ENCODE assay signal across 1 cellular context in the genomic region with DNA sequence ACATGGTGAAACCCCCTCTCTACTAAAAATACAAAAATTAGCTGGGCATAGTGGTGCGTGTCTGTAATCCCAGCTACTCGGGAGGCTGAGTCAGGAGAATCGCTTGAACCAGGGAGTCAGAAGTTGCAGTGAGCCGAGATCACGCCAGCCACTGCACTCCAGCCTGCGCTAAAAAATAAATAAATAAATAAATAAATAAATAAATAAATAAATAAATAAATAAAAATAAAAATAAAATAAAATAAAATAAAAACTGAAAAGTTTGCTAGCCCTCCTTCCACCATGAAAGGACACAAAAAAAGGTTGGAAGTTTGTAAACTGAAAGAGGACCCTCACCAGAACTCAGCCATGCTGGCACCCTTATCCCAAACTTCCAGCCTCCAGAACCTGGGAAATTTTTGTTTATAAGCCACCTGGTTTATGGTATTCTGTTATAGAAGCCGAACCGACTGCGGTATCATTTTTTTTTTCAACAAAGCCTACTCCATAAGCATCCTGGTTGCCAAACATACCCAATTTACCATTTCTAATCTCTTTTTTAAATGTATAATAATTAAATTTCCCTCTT.
TF ChIP-seq lines count a peak whose summit lies in the region.

No MANE protein-coding gene starts in this region.

TF ChIP-seq in HEK293, 187 proteins besides CTCF, POLR2A, EP300 and RAD21 (continued from another document):
- TF ChIP-seq ZNF324 (tag by site-specific recombination; IDR thresholded peaks at IDR 0.05) = no peak
- no peak for TF ChIP-seq ZNF626 (tag by site-specific recombination; IDR thresholded peaks at IDR 0.05)
- no peak for TF ChIP-seq ZNF174 (tag by site-specific recombination; IDR thresholded peaks at IDR 0.05)
- TF ChIP-seq, protein P1, sequence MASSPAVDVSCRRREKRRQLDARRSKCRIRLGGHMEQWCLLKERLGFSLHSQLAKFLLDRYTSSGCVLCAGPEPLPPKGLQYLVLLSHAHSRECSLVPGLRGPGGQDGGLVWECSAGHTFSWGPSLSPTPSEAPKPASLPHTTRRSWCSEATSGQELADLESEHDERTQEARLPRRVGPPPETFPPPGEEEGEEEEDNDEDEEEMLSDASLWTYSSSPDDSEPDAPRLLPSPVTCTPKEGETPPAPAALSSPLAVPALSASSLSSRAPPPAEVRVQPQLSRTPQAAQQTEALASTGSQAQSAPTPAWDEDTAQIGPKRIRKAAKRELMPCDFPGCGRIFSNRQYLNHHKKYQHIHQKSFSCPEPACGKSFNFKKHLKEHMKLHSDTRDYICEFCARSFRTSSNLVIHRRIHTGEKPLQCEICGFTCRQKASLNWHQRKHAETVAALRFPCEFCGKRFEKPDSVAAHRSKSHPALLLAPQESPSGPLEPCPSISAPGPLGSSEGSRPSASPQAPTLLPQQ (tag by site-specific recombination; IDR thresholded peaks at IDR 0.05) = no peak
- no peak for TF ChIP-seq ZNF366 (tag by site-specific recombination; conservative IDR thresholded peaks at IDR 0.05)
- TF ChIP-seq ZNF677 (tag by site-specific recombination; IDR thresholded peaks at IDR 0.05) = no peak
- TF ChIP-seq ZNF580 (tag by site-specific recombination; IDR thresholded peaks at IDR 0.05) = no peak
- TF ChIP-seq, protein P2, sequence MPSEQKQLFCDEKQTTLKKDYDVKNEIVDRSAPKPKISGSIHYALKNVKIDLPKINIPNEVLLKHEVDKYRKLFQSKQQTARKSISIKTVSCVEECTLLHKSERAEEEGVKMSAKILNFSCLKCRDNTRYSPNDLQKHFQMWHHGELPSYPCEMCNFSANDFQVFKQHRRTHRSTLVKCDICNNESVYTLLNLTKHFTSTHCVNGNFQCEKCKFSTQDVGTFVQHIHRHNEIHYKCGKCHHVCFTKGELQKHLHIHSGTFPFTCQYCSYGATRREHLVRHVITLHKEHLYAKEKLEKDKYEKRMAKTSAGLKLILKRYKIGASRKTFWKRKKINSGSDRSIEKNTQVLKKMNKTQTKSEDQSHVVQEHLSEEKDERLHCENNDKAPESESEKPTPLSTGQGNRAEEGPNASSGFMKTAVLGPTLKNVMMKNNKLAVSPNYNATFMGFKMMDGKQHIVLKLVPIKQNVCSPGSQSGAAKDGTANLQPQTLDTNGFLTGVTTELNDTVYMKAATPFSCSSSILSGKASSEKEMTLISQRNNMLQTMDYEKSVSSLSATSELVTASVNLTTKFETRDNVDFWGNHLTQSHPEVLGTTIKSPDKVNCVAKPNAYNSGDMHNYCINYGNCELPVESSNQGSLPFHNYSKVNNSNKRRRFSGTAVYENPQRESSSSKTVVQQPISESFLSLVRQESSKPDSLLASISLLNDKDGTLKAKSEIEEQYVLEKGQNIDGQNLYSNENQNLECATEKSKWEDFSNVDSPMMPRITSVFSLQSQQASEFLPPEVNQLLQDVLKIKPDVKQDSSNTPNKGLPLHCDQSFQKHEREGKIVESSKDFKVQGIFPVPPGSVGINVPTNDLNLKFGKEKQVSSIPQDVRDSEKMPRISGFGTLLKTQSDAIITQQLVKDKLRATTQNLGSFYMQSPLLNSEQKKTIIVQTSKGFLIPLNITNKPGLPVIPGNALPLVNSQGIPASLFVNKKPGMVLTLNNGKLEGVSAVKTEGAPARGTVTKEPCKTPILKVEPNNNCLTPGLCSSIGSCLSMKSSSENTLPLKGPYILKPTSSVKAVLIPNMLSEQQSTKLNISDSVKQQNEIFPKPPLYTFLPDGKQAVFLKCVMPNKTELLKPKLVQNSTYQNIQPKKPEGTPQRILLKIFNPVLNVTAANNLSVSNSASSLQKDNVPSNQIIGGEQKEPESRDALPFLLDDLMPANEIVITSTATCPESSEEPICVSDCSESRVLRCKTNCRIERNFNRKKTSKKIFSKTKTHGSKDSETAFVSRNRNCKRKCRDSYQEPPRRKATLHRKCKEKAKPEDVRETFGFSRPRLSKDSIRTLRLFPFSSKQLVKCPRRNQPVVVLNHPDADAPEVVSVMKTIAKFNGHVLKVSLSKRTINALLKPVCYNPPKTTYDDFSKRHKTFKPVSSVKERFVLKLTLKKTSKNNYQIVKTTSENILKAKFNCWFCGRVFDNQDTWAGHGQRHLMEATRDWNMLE (tag by site-specific recombination; conservative IDR thresholded peaks at IDR 0.05; ENCODE audit: low read depth) = peak; percentile 91
- no peak for TF ChIP-seq ZNF571 (tag by site-specific recombination; IDR thresholded peaks at IDR 0.05)
- TF ChIP-seq ZNF707 (tag by site-specific recombination; IDR thresholded peaks at IDR 0.05) = no peak
- peak; percentile 45; the same call in 1 of the 2 replicates for TF ChIP-seq ZNF560 (tag by site-specific recombination; IDR thresholded peaks at IDR 0.05; ENCODE audit: borderline replicate concordance)
- no peak for TF ChIP-seq IKZF3 (tag by site-specific recombination; IDR thresholded peaks at IDR 0.05)
- TF ChIP-seq, protein P3, sequence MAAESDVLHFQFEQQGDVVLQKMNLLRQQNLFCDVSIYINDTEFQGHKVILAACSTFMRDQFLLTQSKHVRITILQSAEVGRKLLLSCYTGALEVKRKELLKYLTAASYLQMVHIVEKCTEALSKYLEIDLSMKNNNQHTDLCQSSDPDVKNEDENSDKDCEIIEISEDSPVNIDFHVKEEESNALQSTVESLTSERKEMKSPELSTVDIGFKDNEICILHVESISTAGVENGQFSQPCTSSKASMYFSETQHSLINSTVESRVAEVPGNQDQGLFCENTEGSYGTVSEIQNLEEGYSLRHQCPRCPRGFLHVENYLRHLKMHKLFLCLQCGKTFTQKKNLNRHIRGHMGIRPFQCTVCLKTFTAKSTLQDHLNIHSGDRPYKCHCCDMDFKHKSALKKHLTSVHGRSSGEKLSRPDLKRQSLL (tag by site-specific recombination; IDR thresholded peaks at IDR 0.05) = no peak
- no peak for TF ChIP-seq ZNF514 (tag by site-specific recombination; IDR thresholded peaks at IDR 0.05)
- TF ChIP-seq, protein P4, sequence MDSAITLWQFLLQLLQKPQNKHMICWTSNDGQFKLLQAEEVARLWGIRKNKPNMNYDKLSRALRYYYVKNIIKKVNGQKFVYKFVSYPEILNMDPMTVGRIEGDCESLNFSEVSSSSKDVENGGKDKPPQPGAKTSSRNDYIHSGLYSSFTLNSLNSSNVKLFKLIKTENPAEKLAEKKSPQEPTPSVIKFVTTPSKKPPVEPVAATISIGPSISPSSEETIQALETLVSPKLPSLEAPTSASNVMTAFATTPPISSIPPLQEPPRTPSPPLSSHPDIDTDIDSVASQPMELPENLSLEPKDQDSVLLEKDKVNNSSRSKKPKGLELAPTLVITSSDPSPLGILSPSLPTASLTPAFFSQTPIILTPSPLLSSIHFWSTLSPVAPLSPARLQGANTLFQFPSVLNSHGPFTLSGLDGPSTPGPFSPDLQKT (IDR thresholded peaks at IDR 0.05; ENCODE audit: borderline replicate concordance, low read depth, low read length) = no peak
- no peak for TF ChIP-seq ZNF2 (tag by site-specific recombination; IDR thresholded peaks at IDR 0.05)
- TF ChIP-seq ZNF16 (tag by site-specific recombination; IDR thresholded peaks at IDR 0.05; ENCODE audit: low read depth) = no peak
- TF ChIP-seq, protein P5, sequence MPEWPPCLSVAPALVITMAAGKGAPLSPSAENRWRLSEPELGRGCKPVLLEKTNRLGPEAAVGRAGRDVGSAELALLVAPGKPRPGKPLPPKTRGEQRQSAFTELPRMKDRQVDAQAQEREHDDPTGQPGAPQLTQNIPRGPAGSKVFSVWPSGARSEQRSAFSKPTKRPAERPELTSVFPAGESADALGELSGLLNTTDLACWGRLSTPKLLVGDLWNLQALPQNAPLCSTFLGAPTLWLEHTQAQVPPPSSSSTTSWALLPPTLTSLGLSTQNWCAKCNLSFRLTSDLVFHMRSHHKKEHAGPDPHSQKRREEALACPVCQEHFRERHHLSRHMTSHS (tag by site-specific recombination; IDR thresholded peaks at IDR 0.05) = no peak
- no peak for TF ChIP-seq ZNF837 (tag by site-specific recombination; IDR thresholded peaks at IDR 0.05)
- no peak for TF ChIP-seq ZFP69B (tag by site-specific recombination; IDR thresholded peaks at IDR 0.05)
- no peak for TF ChIP-seq ZNF138 (tag by site-specific recombination; IDR thresholded peaks at IDR 0.05; ENCODE audit: borderline replicate concordance)
- no peak for TF ChIP-seq ZNF214 (tag by site-specific recombination; IDR thresholded peaks at IDR 0.05; ENCODE audit: borderline replicate concordance)
- no peak for TF ChIP-seq ZNF521 (tag by site-specific recombination; IDR thresholded peaks at IDR 0.05)
- TF ChIP-seq ZBTB8A (tag by site-specific recombination; IDR thresholded peaks at IDR 0.05) = peak; percentile 76
- TF ChIP-seq ZNF433 (tag by site-specific recombination; IDR thresholded peaks at IDR 0.05; ENCODE audit: low read depth) = 0 out of 2 replicates have a peak, but pooled peaks have one; percentile 25
- no peak for TF ChIP-seq ZNF76 (tag by site-specific recombination; IDR thresholded peaks at IDR 0.05; ENCODE audit: borderline replicate concordance, low read depth)
- TF ChIP-seq ZNF140 (tag by site-specific recombination; IDR thresholded peaks at IDR 0.05) = peak; percentile 19; the same call in 1 of the 2 replicates
- no peak for TF ChIP-seq ZSCAN16 (tag by site-specific recombination; IDR thresholded peaks at IDR 0.05)
- TF ChIP-seq, protein P6, sequence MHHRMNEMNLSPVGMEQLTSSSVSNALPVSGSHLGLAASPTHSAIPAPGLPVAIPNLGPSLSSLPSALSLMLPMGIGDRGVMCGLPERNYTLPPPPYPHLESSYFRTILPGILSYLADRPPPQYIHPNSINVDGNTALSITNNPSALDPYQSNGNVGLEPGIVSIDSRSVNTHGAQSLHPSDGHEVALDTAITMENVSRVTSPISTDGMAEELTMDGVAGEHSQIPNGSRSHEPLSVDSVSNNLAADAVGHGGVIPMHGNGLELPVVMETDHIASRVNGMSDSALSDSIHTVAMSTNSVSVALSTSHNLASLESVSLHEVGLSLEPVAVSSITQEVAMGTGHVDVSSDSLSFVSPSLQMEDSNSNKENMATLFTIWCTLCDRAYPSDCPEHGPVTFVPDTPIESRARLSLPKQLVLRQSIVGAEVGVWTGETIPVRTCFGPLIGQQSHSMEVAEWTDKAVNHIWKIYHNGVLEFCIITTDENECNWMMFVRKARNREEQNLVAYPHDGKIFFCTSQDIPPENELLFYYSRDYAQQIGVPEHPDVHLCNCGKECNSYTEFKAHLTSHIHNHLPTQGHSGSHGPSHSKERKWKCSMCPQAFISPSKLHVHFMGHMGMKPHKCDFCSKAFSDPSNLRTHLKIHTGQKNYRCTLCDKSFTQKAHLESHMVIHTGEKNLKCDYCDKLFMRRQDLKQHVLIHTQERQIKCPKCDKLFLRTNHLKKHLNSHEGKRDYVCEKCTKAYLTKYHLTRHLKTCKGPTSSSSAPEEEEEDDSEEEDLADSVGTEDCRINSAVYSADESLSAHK (tag by site-specific recombination; IDR thresholded peaks at IDR 0.05) = no peak
- no peak for TF ChIP-seq ZNF670 (tag by site-specific recombination; IDR thresholded peaks at IDR 0.05; ENCODE audit: low read depth)
- no peak for TF ChIP-seq ZNF175 (tag by site-specific recombination; IDR thresholded peaks at IDR 0.05)
- no peak for TF ChIP-seq ZNF639 (tag by site-specific recombination; IDR thresholded peaks at IDR 0.05)
